12 cellular contexts compared by ENCODE assay signal in the genomic region with DNA sequence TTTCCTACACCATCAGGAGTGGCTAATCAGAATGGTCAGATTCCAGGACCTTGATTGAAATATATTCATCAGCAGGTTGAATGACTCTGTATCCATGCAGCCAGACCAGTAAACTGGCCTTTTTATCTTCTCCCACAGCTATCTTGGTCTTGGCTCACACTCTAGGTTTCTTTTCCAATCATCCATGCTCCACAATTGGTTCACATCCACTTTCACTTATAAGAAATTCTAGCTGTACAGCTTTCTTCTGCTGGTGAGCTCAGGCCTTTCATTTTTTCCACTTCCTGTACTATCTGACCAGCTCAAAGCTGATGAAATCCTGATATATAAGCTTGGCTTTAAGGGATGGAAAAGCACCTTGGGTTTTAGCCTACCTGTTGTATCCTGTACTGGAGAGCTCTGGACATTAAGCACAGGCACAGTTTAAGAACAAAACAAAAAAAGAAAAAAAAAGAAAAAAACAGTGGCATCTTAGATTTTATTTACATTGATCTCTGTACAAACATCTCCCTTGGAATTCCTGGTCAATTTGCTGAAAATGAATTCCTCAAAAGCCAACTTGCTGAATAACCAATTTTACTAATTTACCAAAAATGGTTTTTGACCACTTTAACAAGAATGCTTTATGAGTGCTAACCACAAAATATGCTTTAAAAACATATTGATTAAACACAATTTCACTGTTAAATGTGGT.
DNase-seq lines count a peak whose midpoint lies in the region; ATAC-seq, FAIRE-seq and TF ChIP-seq lines count a peak whose summit lies in the region.
"Had no signal": no experiment of that assay in that cellular context is flagged by ENCODE, and none has a peak within 500 bp of the region (broad histone marks: within the 10 kb centered on the region; RNA-seq: fewer than 3 reads in every experiment).

No MANE protein-coding gene starts in this region.

- no peak for DNase-seq in Right ventricle myocardium inferior (ENCODE audit: missing footprints)
- no peak for DNase-seq in cardiac septum (ENCODE audit: low spot score)
- DNase-seq in astrocyte (ENCODE audit: low read depth) = peak; percentile 84
- peak; percentile 88 for DNase-seq in iris pigment epithelial cell (ENCODE audit: low read depth)
- DNase-seq in T1000 (lab: John Stamatoyannopoulos, UW) = no peak
- no peak for DNase-seq in BE2C
- no peak for DNase-seq in DMS114 treated with DMSO at 0.1 percent for 48 hours (lab: John Stamatoyannopoulos, UW; ENCODE audit: unreplicated experiment)
- DNase-seq: activated CD8-positive, alpha-beta memory T cell treated with anti-CD3 and anti-CD28 coated beads for 24 hours; stimulated activated CD4-positive, alpha-beta T cell treated with anti-CD3 and anti-CD28 coated beads, Interleukin-15, amount 100 ng/mL, for 24 hours; transverse colon had no signal

- H3K79me2 ChIP-seq in astrocyte (ENCODE audit: insufficient read depth, low read length) = peaks cover 5% of the 10 kb centered on the region

- H3K4me3 ChIP-seq in astrocyte (ENCODE audit: insufficient read depth, low read depth, low read length) = no peak overlapping the region
- H3K4me3 ChIP-seq in BE2C (ENCODE audit: low read depth, low read length) = no peak overlapping the region
- H3K4me3 ChIP-seq: transverse colon had no signal

- intact Hi-C loops in Right ventricle myocardium inferior (cut with DNase I) (no loop called here), cardiac septum (cut with DNase I) (no loop called here)

- no peaks in the 10 kb centered on the region for H3K27me3 Mint-ChIP-seq in astrocyte (ENCODE audit: low read depth, unreplicated experiment)

- peaks cover 3% of the 10 kb centered on the region for H3K36me3 Mint-ChIP-seq in astrocyte (ENCODE audit: low read depth, unreplicated experiment)

- peaks cover 31% of the 10 kb centered on the region for H3K4me1 Mint-ChIP-seq in astrocyte (ENCODE audit: low read depth, unreplicated experiment)
- H3K4me1 Mint-ChIP-seq: CD14-positive monocyte had no signal

- H3K9me3 ChIP-seq in astrocyte (ENCODE audit: insufficient read depth, low read depth, low read length) (no peaks in the 10 kb centered on the region), BE2C (no peaks in the 10 kb centered on the region)
- H3K9me3 ChIP-seq: transverse colon had no signal

- H3K4me1 ChIP-seq in astrocyte (ENCODE audit: insufficient read depth, low read length) (peaks cover 10% of the 10 kb centered on the region), BE2C (no peaks in the 10 kb centered on the region)

- no peak overlapping the region for H3K4me2 ChIP-seq in astrocyte (ENCODE audit: low read length)

- H3K27ac Mint-ChIP-seq in astrocyte (ENCODE audit: unreplicated experiment) = peak overlapping the region; percentile 98

- H2AFZ ChIP-seq in astrocyte (ENCODE audit: low read depth, low read length) = no peak overlapping the region

- H3K36me3 ChIP-seq in astrocyte (ENCODE audit: insufficient read depth, low read length) (peaks cover 24% of the 10 kb centered on the region), BE2C (peaks cover 6% of the 10 kb centered on the region)

- H4K20me1 ChIP-seq in astrocyte (ENCODE audit: insufficient read depth, low read length) = no peaks in the 10 kb centered on the region

- no peak overlapping the region for H3K4me3 Mint-ChIP-seq in astrocyte (ENCODE audit: unreplicated experiment)
- H3K4me3 Mint-ChIP-seq: CD14-positive monocyte had no signal

- no peak overlapping the region for H3K9ac ChIP-seq in astrocyte (ENCODE audit: low read length)

- ATAC-seq in Right ventricle myocardium inferior (peak; percentile 77), HG02973 (IDR thresholded peaks at IDR 0.05; ENCODE audit: unreplicated experiment) (no peak)

- H3K9me3 Mint-ChIP-seq in astrocyte (ENCODE audit: unreplicated experiment) = no peaks in the 10 kb centered on the region
- H3K9me3 Mint-ChIP-seq: CD14-positive monocyte had no signal

- peak overlapping the region; percentile 25 for H3K27ac ChIP-seq in astrocyte (ENCODE audit: low read depth, low read length)

- no peaks in the 10 kb centered on the region for H3K27me3 ChIP-seq in astrocyte (ENCODE audit: insufficient read depth, low read length)
- no peaks in the 10 kb centered on the region for H3K27me3 ChIP-seq in BE2C
- H3K27me3 ChIP-seq: transverse colon had no signal

- TF ChIP-seq CTCF in astrocyte (IDR thresholded peaks at IDR 0.05; ENCODE audit: insufficient read depth, low read depth, low read length) = no peak
- TF ChIP-seq CTCF in BE2C (IDR thresholded peaks at IDR 0.05; ENCODE audit: low read depth, low read length) = no peak

- peak; percentile 47 for FAIRE-seq in astrocyte (lab: Jason Lieb, UNC)

Comparison
In these comparisons a context has a peak if more than half of its experiments do, and no peak if none do; other contexts are left out.
1. DNase-seq: peak in astrocyte (single experiment) and iris pigment epithelial cell (single experiment); none in Right ventricle myocardium inferior (single experiment), cardiac septum (single experiment), T1000 (single experiment), BE2C (single experiment) and DMS114 treated with DMSO at 0.1 percent for 48 hours (single experiment).